ENCODE assay signal across 21 cellular contexts in genomic region chr2:171081649-171082111, GRCh38.
DNase-seq lines count a peak whose midpoint lies in the region; ATAC-seq and TF ChIP-seq lines count a peak whose summit lies in the region.
"Had no signal": no experiment of that assay in that cellular context is flagged by ENCODE, and none has a peak within 500 bp of the region (broad histone marks: within the 10 kb centered on the region; RNA-seq: fewer than 3 reads in every experiment).

No MANE protein-coding gene starts in this region.

- H3K27me3 ChIP-seq in esophagus squamous epithelium, result no peaks in the 10 kb centered on the region
- H3K27me3 ChIP-seq: adrenal gland, SJSA1 had no signal

- POLR2A ChIA-PET in T-cell (lab: Charles Lee), result interaction anchor here in 1 of 2 donors (0.5 kb wide), 1 partner anchor 11 kb away, joined by 3 read pairs; no protein-coding TSS in a partner anchor
- POLR2A ChIA-PET in naive thymus-derived CD8-positive, alpha-beta T cell (lab: Charles Lee), result interaction anchor here (0.7 to 1.8 kb wide), 5 partner anchors 78 to 335 kb away, joined by 3 to 8 read pairs (median 5); partner anchors contain the start of gene GORASP2

- H3K27me3 Mint-ChIP-seq in T-cell, result no peaks in the 10 kb centered on the region
- no peaks in the 10 kb centered on the region for H3K27me3 Mint-ChIP-seq in activated naive CD8-positive, alpha-beta T cell
- no peaks in the 10 kb centered on the region for H3K27me3 Mint-ChIP-seq in naive thymus-derived CD8-positive, alpha-beta T cell

- TF ChIP-seq POLR2A in esophagus squamous epithelium (IDR thresholded peaks at IDR 0.05), result no peak

- no peak overlapping the region for H3K4me3 ChIP-seq in esophagus squamous epithelium
- H3K4me3 ChIP-seq: adrenal gland, psoas muscle, SJSA1 had no signal

- CTCF ChIA-PET in T-cell (lab: Charles Lee), result interaction anchor here (0.9 to 1.2 kb wide), 2 partner anchors 38 to 77 kb away, joined by 3 to 5 read pairs; no protein-coding TSS in a partner anchor

- TF ChIP-seq CTCF in esophagus squamous epithelium (IDR thresholded peaks at IDR 0.05), result no peak
- TF ChIP-seq CTCF in GM13977 (IDR thresholded peaks at IDR 0.05; ENCODE audit: extremely low read depth, insufficient read depth, missing control alignments), result no peak

- peaks cover 0 to 17% (median 3%) of the 10 kb centered on the region in 3 donors for H3K4me1 ChIP-seq in esophagus squamous epithelium
- H3K4me1 ChIP-seq: adrenal gland, psoas muscle had no signal

- intact Hi-C loops in esophagus squamous epithelium (cut with DNase I), result no loop called here

- in situ Hi-C loops in GM13977 (cut with MboI; ENCODE audit: low pct_unique_long_range_greater_than_20kb, low sequenced_read_pairs, unreplicated experiment), result no loop called here

- ATAC-seq in activated CD4-positive, CD25-positive, alpha-beta regulatory T cell treated with anti-CD3 and anti-CD28 coated beads, Interleukin-2, amount 50 U/mL, for 24 hours, result peak; percentile 50 to 63
- ATAC-seq in T-cell (replicated peaks in 1 of 4) (peak; percentile 61 to 77 (median 72)), HG03159 (IDR thresholded peaks at IDR 0.05; ENCODE audit: unreplicated experiment) (no peak)
- peak; percentile 65 to 67 for ATAC-seq in naive thymus-derived CD8-positive, alpha-beta T cell
- ATAC-seq: PC-3, psoas muscle had no signal

- no peaks in the 10 kb centered on the region for H3K9me3 ChIP-seq in esophagus squamous epithelium
- H3K9me3 ChIP-seq: adrenal gland, psoas muscle, SJSA1 had no signal

- peaks cover 0 to 40% (median 0%) of the 10 kb centered on the region in 3 donors for H3K36me3 ChIP-seq in esophagus squamous epithelium
- H3K36me3 ChIP-seq: adrenal gland had no signal

- H3K36me3 Mint-ChIP-seq in T-cell, result peaks cover 29% of the 10 kb centered on the region
- peaks cover 21% of the 10 kb centered on the region for H3K36me3 Mint-ChIP-seq in activated naive CD8-positive, alpha-beta T cell
- peaks cover 12 to 35% (median 23%) of the 10 kb centered on the region in 3 donors for H3K36me3 Mint-ChIP-seq in naive thymus-derived CD8-positive, alpha-beta T cell

- H3K27ac Mint-ChIP-seq in T-cell, result peak overlapping the region; percentile 76 to 88
- H3K27ac Mint-ChIP-seq in activated naive CD8-positive, alpha-beta T cell, result peak overlapping the region; percentile 78
- H3K27ac Mint-ChIP-seq in naive thymus-derived CD8-positive, alpha-beta T cell, result peak overlapping the region; percentile 38 to 95 (median 90)

- DNase-seq in activated CD4-positive, CD25-positive, alpha-beta regulatory T cell (lab: John Stamatoyannopoulos, UW), result no peak
- DNase-seq in T-cell (peak in 24 of 34 experiments; percentile 7 to 60 (median 24)), esophagus squamous epithelium (lab: John Stamatoyannopoulos, UW) (no peak), GM13977 (ENCODE audit: low spot score) (no peak)
- peak in 6 of 10 donors; percentile 4 to 45 (median 32) for DNase-seq in naive thymus-derived CD8-positive, alpha-beta T cell
- DNase-seq: adrenal gland; DMS79 treated with DMSO at 0.1 percent for 48 hours; effector CD8-positive, alpha-beta T cell; H7; head of caudate nucleus; KG1; mammary epithelial cell; NCI-H1092 treated with DMSO at 0.1 percent for 48 hours; NCI-H526 treated with DMSO at 0.1 percent for 48 hours; PC-3; psoas muscle had no signal

- 82 to 93% methylated on average over 3 of the region's 3 CpGs for WGBS in esophagus squamous epithelium, 2 donors

- H3K4me1 Mint-ChIP-seq in T-cell, result peaks cover 70 to 75% (median 75%) of the 10 kb centered on the region in 3 donors
- peaks cover 70% of the 10 kb centered on the region for H3K4me1 Mint-ChIP-seq in activated naive CD8-positive, alpha-beta T cell (ENCODE audit: low read depth)
- H3K4me1 Mint-ChIP-seq in naive thymus-derived CD8-positive, alpha-beta T cell, result peaks cover 25 to 66% (median 60%) of the 10 kb centered on the region in 4 donors

- H3K4me3 Mint-ChIP-seq in T-cell, result peak overlapping the region; percentile 3 to 53 (median 39)
- peak overlapping the region; percentile 27 for H3K4me3 Mint-ChIP-seq in activated naive CD8-positive, alpha-beta T cell
- peak overlapping the region in 9 of 10 donors; percentile 0 to 76 (median 50) for H3K4me3 Mint-ChIP-seq in naive thymus-derived CD8-positive, alpha-beta T cell
- H3K4me3 Mint-ChIP-seq: CD14-positive monocyte had no signal

- no peak overlapping the region for H3K27ac ChIP-seq in esophagus squamous epithelium
- H3K27ac ChIP-seq: adrenal gland, psoas muscle, SJSA1 had no signal

- no peaks in the 10 kb centered on the region for H3K9me3 Mint-ChIP-seq in T-cell
- H3K9me3 Mint-ChIP-seq in activated naive CD8-positive, alpha-beta T cell (ENCODE audit: low read depth), result peaks cover 3% of the 10 kb centered on the region
- peaks cover 0 to 2% (median 0%) of the 10 kb centered on the region in 9 donors for H3K9me3 Mint-ChIP-seq in naive thymus-derived CD8-positive, alpha-beta T cell
- H3K9me3 Mint-ChIP-seq: CD14-positive monocyte had no signal

Comparison
In these comparisons a context has a peak if more than half of its experiments do, and no peak if none do; other contexts are left out.
1. DNase-seq: peak in T-cell (24 of 34) and naive thymus-derived CD8-positive, alpha-beta T cell (6 of 10); none in activated CD4-positive, CD25-positive, alpha-beta regulatory T cell (0 of 4), esophagus squamous epithelium (single experiment) and GM13977 (single experiment).
2. Peak in every context shown above with its lines, with median percentiles within 50 percentile points of each other: H3K27ac Mint-ChIP-seq and H3K4me3 Mint-ChIP-seq.